ENCODE assay signal across 15 cellular contexts in the genomic region with DNA sequence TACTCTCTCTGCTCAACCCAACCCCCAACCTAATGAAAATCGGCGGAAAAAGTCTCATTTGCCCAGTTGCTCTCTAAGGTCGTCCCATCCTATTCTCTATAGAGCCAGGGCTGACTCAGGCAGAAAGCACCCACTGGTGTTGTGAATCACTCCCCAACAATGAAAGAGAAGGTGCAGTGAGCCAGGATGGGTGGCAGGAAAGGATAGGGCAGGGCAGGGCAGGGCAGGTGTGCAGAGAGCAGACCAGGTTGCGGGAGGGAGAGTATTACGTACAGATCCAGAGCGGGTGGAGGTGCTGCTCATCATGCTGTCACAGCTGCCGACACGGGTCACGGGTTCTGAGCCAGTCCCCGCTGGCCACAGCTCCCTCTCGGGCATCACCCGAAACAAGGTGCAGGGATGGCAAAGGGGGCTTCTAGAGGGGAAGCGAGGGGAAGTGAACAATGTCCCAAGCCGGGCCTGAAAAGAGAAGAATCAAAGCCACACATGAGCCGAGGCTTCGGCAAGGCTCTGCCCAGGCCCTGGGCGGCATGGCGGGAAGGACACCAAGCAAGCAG. TPM values are rescaled to one million over a fixed set of nuclear protein-coding genes. Genes with fewer than 3 reads are reported as not detected.
DNase-seq lines count a peak whose midpoint lies in the region; ATAC-seq and TF ChIP-seq lines count a peak whose summit lies in the region.
"Had no signal": no experiment of that assay in that cellular context is flagged by ENCODE, and none has a peak within 500 bp of the region (broad histone marks: within the 10 kb centered on the region; RNA-seq: fewer than 3 reads in every experiment).

No MANE protein-coding gene starts in this region.

- CTCF ChIA-PET in RWPE1 (lab: Yijun Ruan, JAX): no interaction called here

- H3K4me3 ChIP-seq in esophagus squamous epithelium (peak overlapping the region in 3 of 4 donors; percentile 24 to 37 (median 33)), prostate gland (peak overlapping the region in 1 of 2 donors; percentile 55)

- intact Hi-C loops in esophagus squamous epithelium (cut with DNase I) (no loop called here), prostate gland (cut with DNase I) (no loop called here)

- 44 to 56% methylated on average over 14 to 16 of the region's 18 CpGs for WGBS in esophagus squamous epithelium, 2 donors
- 61% methylated on average over 18 of the region's 18 CpGs for WGBS in prostate gland

- ATAC-seq in GM18517 (IDR thresholded peaks at IDR 0.05; ENCODE audit: unreplicated experiment): no peak

- TF ChIP-seq CTCF in RWPE1 (conservative IDR thresholded peaks at IDR 0.05; ENCODE audit: low read depth) (no peak), esophagus squamous epithelium (IDR thresholded peaks at IDR 0.05) (no peak), prostate gland (IDR thresholded peaks at IDR 0.05) (no peak)

- peaks cover 0 to 2% (median 0%) of the 10 kb centered on the region in 4 donors for H3K27me3 ChIP-seq in esophagus squamous epithelium
- no peaks in the 10 kb centered on the region for H3K27me3 ChIP-seq in prostate gland (replicated peaks; ENCODE audit: insufficient read depth)

- H3K36me3 ChIP-seq in esophagus squamous epithelium (peaks cover 0 to 33% (median 0%) of the 10 kb centered on the region in 3 donors), prostate gland (peaks cover 0 to 2% of the 10 kb centered on the region in 2 donors)
- H3K36me3 ChIP-seq: neutrophil had no signal

- TF ChIP-seq POLR2A in esophagus squamous epithelium (IDR thresholded peaks at IDR 0.05) (peak in 3 of 4 donors; percentile 17 to 59 (median 59)), prostate gland (IDR thresholded peaks at IDR 0.05) (peak; percentile 35)

- H3K27ac ChIP-seq in RWPE1: peak overlapping the region; percentile 95
- H3K27ac ChIP-seq in esophagus squamous epithelium: peak overlapping the region; percentile 85 to 98 (median 96)
- peak overlapping the region; percentile 85 to 94 for H3K27ac ChIP-seq in prostate gland
- H3K27ac ChIP-seq: neutrophil had no signal

- H3K9me3 ChIP-seq in esophagus squamous epithelium: no peaks in the 10 kb centered on the region
- H3K9me3 ChIP-seq in prostate gland: no peaks in the 10 kb centered on the region
- H3K9me3 ChIP-seq: neutrophil had no signal

- DNase-seq in EL: peak; percentile 83
- peak; percentile 96 for DNase-seq in RWPE1 (ENCODE audit: low spot score)
- no peak for DNase-seq in esophagus squamous epithelium (lab: John Stamatoyannopoulos, UW)
- DNase-seq in prostate gland (ENCODE audit: low spot score): no peak
- no peak for DNase-seq in SIG-M5 treated with dmso at 0.1 percent for 504 hours (lab: John Stamatoyannopoulos, UW; ENCODE audit: unreplicated experiment)
- DNase-seq in medulla oblongata (ENCODE audit: extremely low spot score): no peak
- no peak for DNase-seq in KG1 (lab: John Stamatoyannopoulos, UW)
- DNase-seq: activated CD8-positive, alpha-beta memory T cell treated with anti-CD3 and anti-CD28 coated beads, Interleukin-2, amount 50 U/mL, for 48 hours; amniotic stem cell; CD8-positive, alpha-beta memory T cell; NCI-H1694 treated with DMSO at 0.1 percent for 48 hours; stimulated activated CD4-positive, alpha-beta T cell treated with anti-CD3 and anti-CD28 coated beads, Interleukin-2, amount 100 ng/mL, for 48 hours had no signal

- H3K4me1 ChIP-seq in esophagus squamous epithelium (peaks cover 15 to 90% (median 29%) of the 10 kb centered on the region in 3 donors), prostate gland (replicated peaks) (peaks cover 24% of the 10 kb centered on the region)

- POLR2A ChIA-PET in RWPE1 (lab: Yijun Ruan, JAX; ENCODE audit: low non-redundant PET): no interaction called here

RNA-seq across cellular contexts. Expression of a gene that starts 5.3 kb away (rescaled TPM):
- total RNA-seq in esophagus squamous epithelium (100 to 1,000 TPM in 1 of 4 donors, 10 to 100 TPM in 3; 52.8 to 173 (median 86.4) TPM), prostate gland (100 to 1,000 TPM in 1 of 2 donors, 10 to 100 TPM in 1; 36.5 to 107 TPM)
- total RNA-seq: CD8-positive, alpha-beta memory T cell; T-helper 2 cell treated with Interferon-gamma antibody and Interleukin-4, amounts not matched to agents 100 ng/mL and 5 ng/mL, for 36 hours had no signal

RNA-seq across cellular contexts. Expression of a gene that starts 23.7 kb away (rescaled TPM):
- total RNA-seq in esophagus squamous epithelium: 10 to 100 TPM in 3 of 4 donors, 1 to 10 TPM in 1; 9.6 to 32.0 (median 22.9) TPM
- 10 to 100 TPM in 1 of 2 donors, 1 to 10 TPM in 1; 6.2 to 10.8 TPM for total RNA-seq in prostate gland

RNA-seq across cellular contexts. Expression of a gene that starts 25.8 kb away (rescaled TPM):
- 10 to 100 TPM in 3 of 4 donors, 1 to 10 TPM in 1; 9.4 to 28.7 (median 12.3) TPM for total RNA-seq in esophagus squamous epithelium
- total RNA-seq in prostate gland: 1 to 10 TPM; 5.6 to 6.1 TPM

RNA-seq across cellular contexts. Expression of a gene that starts 57.0 kb away (rescaled TPM):
- total RNA-seq in esophagus squamous epithelium: not detected
- total RNA-seq in prostate gland: 1 to 10 TPM in 1 of 2 donors, not detected in 1; 2.3 TPM
- total RNA-seq: CD8-positive, alpha-beta memory T cell had no signal

Comparison
In these comparisons a context has a peak if more than half of its experiments do, and no peak if none do; other contexts are left out.
1. DNase-seq: peak in EL (single experiment) and RWPE1 (single experiment); none in esophagus squamous epithelium (single experiment), prostate gland (single experiment), SIG-M5 treated with dmso at 0.1 percent for 504 hours (single experiment), medulla oblongata (single experiment) and KG1 (single experiment).
2. Peak in every context shown above with its lines, with median percentiles within 50 percentile points of each other: H3K27ac ChIP-seq.